Comparison of ENCODE assay signal across 8 cellular contexts in the genomic region with DNA sequence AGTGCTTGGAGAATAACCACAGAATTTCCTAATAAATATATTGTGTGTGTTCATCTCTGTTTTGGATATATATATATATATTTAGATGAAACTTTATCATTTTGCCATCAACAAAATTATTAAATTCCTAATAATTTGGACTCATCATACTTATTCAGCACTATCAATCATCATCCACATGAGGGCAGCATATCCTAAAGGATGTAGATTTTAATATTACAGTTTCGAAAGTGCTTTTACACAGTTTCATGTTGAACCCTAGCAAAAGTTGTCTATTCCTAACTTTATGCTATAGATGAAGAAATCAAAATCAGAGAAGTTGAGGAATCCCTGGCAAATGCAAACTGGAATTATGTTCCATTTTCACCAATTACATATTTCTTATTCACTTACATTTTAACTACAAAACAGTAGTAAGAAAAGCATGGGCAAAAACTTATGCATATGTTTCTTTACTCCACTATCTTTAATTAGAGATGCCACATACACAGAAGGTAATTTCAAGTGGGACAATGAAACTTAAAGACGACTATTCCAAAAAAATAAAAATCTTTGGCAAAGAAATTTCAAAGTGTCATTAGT. TPM values are rescaled to one million over a fixed set of nuclear protein-coding genes. Genes with fewer than 3 reads are reported as not detected.
A peak's percentile ranks its signal among the peaks of the same experiment; 100 is the strongest.
DNase-seq lines count a peak whose midpoint lies in the region; ATAC-seq and TF ChIP-seq lines count a peak whose summit lies in the region.

No MANE protein-coding gene starts in this region.

- ATAC-seq in HG03565 (IDR thresholded peaks at IDR 0.05; ENCODE audit: unreplicated experiment) (peak; percentile 47), SK-N-SH treated with all-trans-retinoic acid at 6 μM for 48 hours (peak; percentile 67)

- DNase-seq in NCI-H1105 treated with DMSO at 0.1 percent for 48 hours (lab: John Stamatoyannopoulos, UW) (peak; percentile 44), NCI-H1105 (lab: John Stamatoyannopoulos, UW) (no peak), glomerular endothelial cell (ENCODE audit: extremely low read depth, low read depth, low spot score) (peak; percentile 57), superior temporal gyrus (ENCODE audit: extremely low spot score) (peak; percentile 76), NCI-H2227 treated with DMSO at 0.1 percent for 48 hours (lab: John Stamatoyannopoulos, UW) (no peak)
- DNase-seq in activated naive CD4-positive, alpha-beta T cell treated with Interleukin-2 at 50 U/mL for 16 hours: no peak

TF ChIP-seq in SK-N-SH treated with all-trans-retinoic acid at 6 μM for 48 hours, 23 proteins besides CTCF, POLR2A, EP300 and RAD21:
- no peak for TF ChIP-seq RARB (CRISPR knock-in tag; IDR thresholded peaks at IDR 0.05)
- TF ChIP-seq TSHZ2 (CRISPR knock-in tag; IDR thresholded peaks at IDR 0.05): no peak
- no peak for TF ChIP-seq CSRNP3 (CRISPR knock-in tag; IDR thresholded peaks at IDR 0.05)
- no peak for TF ChIP-seq ZNF565 (CRISPR knock-in tag; conservative IDR thresholded peaks at IDR 0.05; ENCODE audit: low read depth)
- no peak for TF ChIP-seq ZC3H10 (CRISPR knock-in tag; IDR thresholded peaks at IDR 0.05)
- TF ChIP-seq ZNF70 (CRISPR knock-in tag; IDR thresholded peaks at IDR 0.05): no peak
- no peak for TF ChIP-seq ZNF8 (CRISPR knock-in tag; IDR thresholded peaks at IDR 0.05)
- no peak for TF ChIP-seq GLIS3 (CRISPR knock-in tag; IDR thresholded peaks at IDR 0.05)

RNA-seq across cellular contexts. Expression of gene UGT2A1, which starts 36.6 kb away (rescaled TPM):
- not detected in 2 replicates for total RNA-seq in glomerular endothelial cell

RNA-seq across cellular contexts. Expression of gene UGT2A2, which starts 50.2 kb away (rescaled TPM):
- total RNA-seq in glomerular endothelial cell: not detected in 2 replicates

Comparison
In these comparisons a context has a peak if more than half of its experiments do, and no peak if none do; other contexts are left out.
1. DNase-seq: peak in NCI-H1105 treated with DMSO at 0.1 percent for 48 hours (single experiment), glomerular endothelial cell (single experiment) and superior temporal gyrus (single experiment); none in NCI-H1105 (single experiment), NCI-H2227 treated with DMSO at 0.1 percent for 48 hours (single experiment) and activated naive CD4-positive, alpha-beta T cell treated with Interleukin-2 at 50 U/mL for 16 hours (single experiment).